ENCODE assay signal across 15 cellular contexts in the genomic region with DNA sequence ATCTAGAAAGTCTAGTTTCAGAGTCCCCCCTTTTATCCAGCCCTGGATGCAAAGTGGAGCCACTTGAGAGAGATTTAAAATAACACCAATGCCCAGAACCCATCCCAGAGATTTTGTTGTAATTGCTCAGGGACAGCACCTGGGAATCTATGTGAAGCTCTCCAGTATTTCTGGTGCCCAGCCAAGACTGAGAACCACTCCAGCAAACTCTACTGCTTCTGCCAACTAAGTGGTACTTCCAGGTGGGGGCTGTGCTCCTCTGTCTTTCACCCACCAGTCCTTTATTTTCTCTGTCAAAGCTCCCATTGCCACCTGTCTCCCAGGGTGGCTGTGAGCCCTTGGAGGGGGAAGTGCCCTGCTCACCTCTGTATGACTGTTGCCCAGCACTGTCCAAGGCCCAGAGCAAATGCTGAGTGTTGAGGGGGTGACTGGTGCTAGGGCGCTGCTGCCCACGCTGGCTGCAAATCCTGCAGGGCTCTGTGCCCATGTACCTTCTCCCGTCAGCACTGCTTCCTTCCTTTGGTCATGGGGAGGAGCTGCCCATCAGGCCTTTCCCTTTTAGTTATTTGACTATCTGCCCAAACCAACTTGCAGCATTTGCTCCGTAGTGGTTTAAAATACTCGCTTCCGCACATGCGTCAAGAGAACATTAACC. TPM values are rescaled to one million over a fixed set of nuclear protein-coding genes. Genes with fewer than 3 reads are reported as not detected.
"Had no signal": no experiment of that assay in that cellular context is flagged by ENCODE, and none has a peak within 500 bp of the region (broad histone marks: within the 10 kb centered on the region; RNA-seq: fewer than 3 reads in every experiment).

No MANE protein-coding gene starts in this region.

- DNase-seq: activated CD4-positive, alpha-beta T cell treated with anti-CD3 and anti-CD28 coated beads, Interleukin-2, amount 50 U/mL, for 1 hour; activated CD4-positive, CD25-positive, alpha-beta regulatory T cell; activated CD8-positive, alpha-beta memory T cell treated with anti-CD3 and anti-CD28 coated beads for 24 hours; activated naive CD8-positive, alpha-beta T cell treated with anti-CD3 and anti-CD28 coated beads for 36 hours; amygdala; body of pancreas; central memory CD4-positive, alpha-beta T cell; hippocampal formation; kidney; occipital lobe; right lobe of liver; stimulated activated naive CD8-positive, alpha-beta T cell treated with anti-CD3 and anti-CD28 coated beads, Interleukin-15, amount 100 ng/mL, for 72 hours; upper lobe of right lung had no signal

- ATAC-seq: body of pancreas; esophagus mucosa; right lobe of liver; stimulated activated naive CD8-positive, alpha-beta T cell treated with anti-CD3 and anti-CD28 coated beads, Interleukin-15, amount 100 ng/mL, for 72 hours; upper lobe of right lung had no signal

RNA-seq across cellular contexts. Expression of gene CLSTN2, which starts 9.4 kb away (rescaled TPM):
- total RNA-seq: activated T-helper 1 cell treated with anti-CD3 and anti-CD28 coated beads, Interleukin-12 subunit alpha, Interleukin-12 subunit beta, Interleukin-2, Interleukin-4 antibody, amounts not matched to agents 30 ng/mL and 10 ng/mL and 1 ng/mL, durations not matched to agents 14 hours and 24 hours and 36 hours had no signal
